Comparison of ENCODE assay signal across 9 cellular contexts in genomic region chr5:402615-403359, GRCh38. TPM values are rescaled to one million over a fixed set of nuclear protein-coding genes. Genes with fewer than 3 reads are reported as not detected.
DNase-seq lines count a peak whose midpoint lies in the region; ATAC-seq, FAIRE-seq and TF ChIP-seq lines count a peak whose summit lies in the region.
"Had no signal": no experiment of that assay in that cellular context is flagged by ENCODE, and none has a peak within 500 bp of the region (broad histone marks: within the 10 kb centered on the region; RNA-seq: fewer than 3 reads in every experiment).

No MANE protein-coding gene starts in this region.

- peak; percentile 95 for FAIRE-seq in GM12892 (lab: Jason Lieb, UNC)

- peak overlapping the region; percentile 53 for H3K4me3 Mint-ChIP-seq in endothelial cell (ENCODE audit: unreplicated experiment)

- DNase-seq in GM12892 (ENCODE audit: insufficient read length) (peak; percentile 55), endothelial cell (ENCODE audit: low spot score) (no peak), NCI-H1417 (lab: John Stamatoyannopoulos, UW) (no peak), HT-29 (ENCODE audit: low spot score) (no peak), NAMALWA (ENCODE audit: low spot score) (no peak), cerebellum (ENCODE audit: low spot score) (no peak)

- peaks cover 29% of the 10 kb centered on the region for H3K4me1 Mint-ChIP-seq in endothelial cell (ENCODE audit: unreplicated experiment)

- ATAC-seq in GM21447 (IDR thresholded peaks at IDR 0.05; ENCODE audit: unreplicated experiment) (peak; percentile 74), HG03565 (IDR thresholded peaks at IDR 0.05; ENCODE audit: unreplicated experiment) (peak; percentile 50)
- ATAC-seq: Panc1 had no signal

- peaks cover 9% of the 10 kb centered on the region for H3K27me3 Mint-ChIP-seq in endothelial cell (ENCODE audit: unreplicated experiment)

- TF ChIP-seq POLR2A in GM12892 (IDR thresholded peaks at IDR 0.05; ENCODE audit: low read depth, low read length) = 0 out of 2 replicates have a peak, but pooled peaks have one; percentile 34

- no peaks in the 10 kb centered on the region for H3K9me3 Mint-ChIP-seq in endothelial cell (ENCODE audit: unreplicated experiment)

- TF ChIP-seq CTCF in endothelial cell (IDR thresholded peaks at IDR 0.05; ENCODE audit: unreplicated experiment) = no peak

- peak overlapping the region; percentile 45 for H3K27ac Mint-ChIP-seq in endothelial cell (ENCODE audit: unreplicated experiment)

- peaks cover 13% of the 10 kb centered on the region for H3K36me3 Mint-ChIP-seq in endothelial cell (ENCODE audit: low read depth, unreplicated experiment)

RNA-seq across cellular contexts. Expression of gene EXOC3, which starts 40.2 kb away (rescaled TPM):
- polyA plus RNA-seq in GM12892 (2012; ENCODE audit: missing spikeins) = 27.5 TPM
- total RNA-seq in endothelial cell (ENCODE audit: unreplicated experiment) (43.9 TPM), cerebellum (27.8 TPM)
- total RNA-seq in HT-29 (2014; rRNA removed; shearing (Covaris generic)) = 65.7 and 74.3 TPM in 2 replicates
